ENCODE assay signal across 24 cellular contexts in the genomic region with DNA sequence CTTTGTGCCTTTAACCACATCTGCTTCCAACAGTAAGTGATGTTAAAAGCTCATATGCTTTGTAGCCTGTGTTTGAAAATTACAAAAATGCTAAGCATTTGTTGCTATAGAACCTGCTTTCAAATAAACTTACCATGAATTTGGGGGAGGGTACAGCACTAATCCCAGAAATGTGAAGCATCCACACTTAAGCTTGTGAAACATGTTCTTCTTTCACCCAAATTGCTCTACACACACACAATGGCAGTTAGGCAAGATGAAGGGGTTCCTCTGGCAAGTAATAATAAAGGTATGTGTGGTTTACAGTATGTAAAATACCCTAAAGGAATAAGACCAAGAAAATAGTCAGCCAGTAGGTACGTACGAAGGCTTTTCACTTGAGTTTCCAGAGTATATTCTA.
A peak's percentile ranks its signal among the peaks of the same experiment; 100 is the strongest.
DNase-seq lines count a peak whose midpoint lies in the region; ATAC-seq and TF ChIP-seq lines count a peak whose summit lies in the region.
"Had no signal": no experiment of that assay in that cellular context is flagged by ENCODE, and none has a peak within 500 bp of the region (broad histone marks: within the 10 kb centered on the region; RNA-seq: fewer than 3 reads in every experiment).

No MANE protein-coding gene starts in this region.

- H3K27me3 ChIP-seq in HAP-1 (ENCODE audit: low read depth) (no peaks in the 10 kb centered on the region), smooth muscle cell (ENCODE audit: low read depth) (no peaks in the 10 kb centered on the region), lower lobe of right lung (ENCODE audit: low read depth) (no peaks in the 10 kb centered on the region)
- H3K27me3 ChIP-seq: cardiac muscle cell, heart right ventricle, left lung, SJSA1, tibial nerve had no signal

- no peak for TF ChIP-seq CTCF in smooth muscle cell (IDR thresholded peaks at IDR 0.05; ENCODE audit: borderline replicate concordance, insufficient read depth, poor library complexity, severe bottlenecking)
- TF ChIP-seq CTCF in lower lobe of right lung (IDR thresholded peaks at IDR 0.05), result no peak

- H2AFZ ChIP-seq in smooth muscle cell (ENCODE audit: low read depth), result no peak overlapping the region

- peak overlapping the region; percentile 27 for H3K9ac ChIP-seq in smooth muscle cell (ENCODE audit: low read depth)

- in situ Hi-C loops in HAP-1 (cut with MboI; ENCODE audit: low sequenced_read_pairs), result no loop called here

- no peaks in the 10 kb centered on the region for H3K9me3 ChIP-seq in HAP-1
- no peaks in the 10 kb centered on the region for H3K9me3 ChIP-seq in smooth muscle cell (replicated peaks; ENCODE audit: low read depth)
- H3K9me3 ChIP-seq in lower lobe of right lung, result no peaks in the 10 kb centered on the region
- H3K9me3 ChIP-seq: heart right ventricle, left lung, SJSA1, tibial nerve had no signal

- intact Hi-C loops in lower lobe of right lung (cut with DNase I), result no loop called here

- no peaks in the 10 kb centered on the region for H3F3A ChIP-seq in smooth muscle cell (ENCODE audit: low read depth)

- H3K27ac ChIP-seq in caudate nucleus (ENCODE audit: low read depth, low read length), result peak overlapping the region; percentile 52
- peak overlapping the region; percentile 70 for H3K27ac ChIP-seq in smooth muscle cell (ENCODE audit: low read depth)
- H3K27ac ChIP-seq in lower lobe of right lung, result no peak overlapping the region
- H3K27ac ChIP-seq: cardiac muscle cell, heart right ventricle, left lung, SJSA1, tibial nerve had no signal

- no peak overlapping the region for H3K4me2 ChIP-seq in smooth muscle cell

- H3K79me2 ChIP-seq in smooth muscle cell (ENCODE audit: low read depth), result no peaks in the 10 kb centered on the region

- H3K4me1 ChIP-seq in HAP-1 (peaks cover 42% of the 10 kb centered on the region), smooth muscle cell (ENCODE audit: low read depth) (peaks cover 12% of the 10 kb centered on the region), lower lobe of right lung (no peaks in the 10 kb centered on the region)
- H3K4me1 ChIP-seq: left lung, SJSA1 had no signal

- DNase-seq in HAP-1 (ENCODE audit: low spot score in 2 of 2) (peak; percentile 35 to 73), caudate nucleus (lab: John Stamatoyannopoulos, UW) (no peak), islet precursor cell (peak; percentile 64), smooth muscle cell (lab: John Stamatoyannopoulos, UW; ENCODE audit: unreplicated experiment) (no peak), NCI-H82 (lab: John Stamatoyannopoulos, UW) (no peak), lower lobe of right lung (no peak), hepatic stellate cell (ENCODE audit: low spot score) (no peak)
- DNase-seq: activated CD4-positive, CD25-positive, alpha-beta regulatory T cell treated with anti-CD3 and anti-CD28 coated beads, Interleukin-2, amount 50 U/mL, for 72 hours; amniotic stem cell; CD4-positive, alpha-beta T cell; heart right ventricle; immature natural killer cell; Kasumi-1; left lung; MV-4-11; NCI-H2171; posterior cingulate gyrus; stimulated activated CD4-positive, alpha-beta T cell treated with anti-CD3 and anti-CD28 coated beads, Interleukin-15, amount 100 ng/mL, for 24 hours; T-helper 1 cell had no signal

- no peak overlapping the region for H3K4me3 ChIP-seq in HAP-1
- H3K4me3 ChIP-seq in smooth muscle cell, result no peak overlapping the region
- no peak overlapping the region for H3K4me3 ChIP-seq in lower lobe of right lung
- H3K4me3 ChIP-seq: cardiac muscle cell, heart right ventricle, left lung, SJSA1, tibial nerve had no signal

- WGBS in smooth muscle cell (ENCODE audit: low lambda C conversion rate), result 90% methylated on average over 2 of the region's 2 CpGs

- H3K36me3 ChIP-seq in HAP-1 (replicated peaks), result no peaks in the 10 kb centered on the region
- no peaks in the 10 kb centered on the region for H3K36me3 ChIP-seq in smooth muscle cell (ENCODE audit: low read depth)
- peaks cover 41% of the 10 kb centered on the region for H3K36me3 ChIP-seq in lower lobe of right lung
- H3K36me3 ChIP-seq: cardiac muscle cell, SJSA1 had no signal

- ATAC-seq in lower lobe of right lung, result no peak
- ATAC-seq: heart right ventricle; left lung; natural killer cell treated with Interleukin-12 subunit alpha and Interleukin-12 subunit beta and Interleukin-15 and Interleukin-18, amount 100 ng/mL, for 72 hours; sciatic nerve had no signal

- no peaks in the 10 kb centered on the region for H4K20me1 ChIP-seq in smooth muscle cell (ENCODE audit: low read depth)

Comparison
In these comparisons a context has a peak if more than half of its experiments do, and no peak if none do; other contexts are left out.
1. DNase-seq: peak in HAP-1 (2 of 2) and islet precursor cell (single experiment); none in caudate nucleus (0 of 61), smooth muscle cell (single experiment), NCI-H82 (single experiment), lower lobe of right lung (single experiment) and hepatic stellate cell (single experiment).